In genomic region chr12:124321040-124321481, GRCh38 we compare ENCODE assay signal across 8 cellular contexts. TPM values are rescaled to one million over a fixed set of nuclear protein-coding genes. Genes with fewer than 3 reads are reported as not detected.
DNase-seq lines count a peak whose midpoint lies in the region; ATAC-seq and TF ChIP-seq lines count a peak whose summit lies in the region.

No MANE protein-coding gene starts in this region.

- POLR2A ChIA-PET in IMR-90 (lab: Charles Lee; ENCODE audit: unreplicated experiment) (no interaction called here), WTC11 (lab: Charles Lee) (no interaction called here)

- no peak overlapping the region for H3K23ac ChIP-seq in IMR-90 (ENCODE audit: low read depth, low read length)

- dilution Hi-C loops in IMR-90 (cut with HindIII; ENCODE audit: low sequenced_read_pairs, unreplicated experiment) (no loop called here), mammary epithelial cell (cut with HindIII; ENCODE audit: low sequenced_read_pairs) (no loop called here)

- 0 out of 2 replicates have a peak overlapping the region, but pooled peaks have one; percentile 65 for H2AK5ac ChIP-seq in IMR-90 (ENCODE audit: low read depth, low read length)

- H3K4me2 ChIP-seq in IMR-90 (ENCODE audit: low read depth, low read length) (no peak overlapping the region), mammary epithelial cell (ENCODE audit: insufficient read depth, low read depth, low read length) (no peak overlapping the region)

- peak overlapping the region in 1 of 7 donors; percentile 25 for H3K27ac Mint-ChIP-seq in CD14-positive monocyte
- no peak overlapping the region for H3K27ac Mint-ChIP-seq in WTC11

- no peak overlapping the region for H3K4me3 Mint-ChIP-seq in CD14-positive monocyte
- H3K4me3 Mint-ChIP-seq in WTC11, result no peak overlapping the region

- intact Hi-C loops in CD14-positive monocyte (cut with micrococcal nuclease), result loop anchor here (1.0 to 5.0 kb wide), 4 partner anchors 159 to 285 kb away; no protein-coding TSS in a partner anchor
- intact Hi-C loops in IMR-90 (cut with micrococcal nuclease), result loop anchor here (1.0 to 5.0 kb wide), 2 partner anchors 269 to 285 kb away; no protein-coding TSS in a partner anchor
- intact Hi-C loops in mammary epithelial cell (cut with micrococcal nuclease), result loop anchor here (1.0 to 2.0 kb wide), 5 partner anchors 159 to 452 kb away; no protein-coding TSS in a partner anchor

- no peak overlapping the region for H4K5ac ChIP-seq in IMR-90 (ENCODE audit: low read depth, low read length)

- H2BK5ac ChIP-seq in IMR-90 (ENCODE audit: low read depth, low read length, poor library complexity, severe bottlenecking), result no peak overlapping the region

- no peaks in the 10 kb centered on the region for H3K79me1 ChIP-seq in IMR-90 (ENCODE audit: low read depth in 1 of 2, low read length in 2 of 2)

- ATAC-seq in GM19351 (IDR thresholded peaks at IDR 0.05; ENCODE audit: unreplicated experiment) (peak; percentile 82), IMR-90 (ENCODE audit: low read depth) (peak; percentile 93), WTC11 (peak; percentile 83)

- H3K9ac ChIP-seq in IMR-90 (ENCODE audit: low read depth, low read length) (no peak overlapping the region), mammary epithelial cell (ENCODE audit: insufficient read depth, low read length) (no peak overlapping the region)

- no peak overlapping the region for H4K8ac ChIP-seq in IMR-90 (ENCODE audit: low read depth in 2 of 2, low read length in 2 of 2)

- H3K36me3 ChIP-seq in IMR-90 (ENCODE audit: control insufficient read depth, insufficient read depth, low read length) (peaks cover 26% of the 10 kb centered on the region), mammary epithelial cell (ENCODE audit: insufficient read depth, low read length) (peaks cover 9% of the 10 kb centered on the region), kidney epithelial cell (ENCODE audit: control insufficient read depth, insufficient read depth, low read length) (peaks cover 7% of the 10 kb centered on the region)

- CTCF ChIA-PET in IMR-90 (lab: Yijun Ruan, JAX) (interaction anchor here (1.1 kb wide), 1 partner anchor 289 kb away, joined by 3 read pairs; no protein-coding TSS in a partner anchor), WTC11 (lab: Charles Lee) (interaction anchor here (1.1 to 1.8 kb wide), 3 partner anchors 267 to 451 kb away, joined by 4 to 11 read pairs (median 4); no protein-coding TSS in a partner anchor), mammary epithelial cell (lab: Charles Lee; ENCODE audit: low non-redundant PET) (interaction anchor here (0.8 kb wide), 1 partner anchor 267 kb away, joined by 4 read pairs; no protein-coding TSS in a partner anchor)

- H3K4me1 Mint-ChIP-seq in CD14-positive monocyte, result peaks cover 2% of the 10 kb centered on the region
- H3K4me1 Mint-ChIP-seq in WTC11, result peaks cover 37% of the 10 kb centered on the region

- H3K4me3 ChIP-seq in IMR-90 (ENCODE audit: insufficient read depth, low read depth, low read length), result no peak overlapping the region
- H3K4me3 ChIP-seq in mammary epithelial cell (replicated peaks in 1 of 3; ENCODE audit: insufficient read depth in 1 of 3, low read depth in 2 of 3, low read length in 3 of 3), result no peak overlapping the region
- H3K4me3 ChIP-seq in kidney epithelial cell (ENCODE audit: low read depth, low read length), result no peak overlapping the region

- H3K56ac ChIP-seq in IMR-90 (ENCODE audit: extremely low read depth, insufficient read depth, low read length), result no peak overlapping the region

- H2BK120ac ChIP-seq in IMR-90 (ENCODE audit: low read depth, low read length), result no peak overlapping the region

- peak; percentile 30; the same call in 1 of the 2 replicates for TF ChIP-seq POLR2A in IMR-90 (IDR thresholded peaks at IDR 0.05; ENCODE audit: low read depth, low read length)

- no peaks in the 10 kb centered on the region for H3K4me1 ChIP-seq in IMR-90 (ENCODE audit: control insufficient read depth, insufficient read depth, low read length)
- H3K4me1 ChIP-seq in mammary epithelial cell (ENCODE audit: insufficient read depth, low read length), result no peaks in the 10 kb centered on the region

- peaks cover 21 to 26% of the 10 kb centered on the region in 2 donors for H3K36me3 Mint-ChIP-seq in CD14-positive monocyte
- H3K36me3 Mint-ChIP-seq in WTC11, result peaks cover 28% of the 10 kb centered on the region

- peaks cover 15% of the 10 kb centered on the region for H3K9me3 ChIP-seq in IMR-90 (ENCODE audit: control insufficient read depth, insufficient read depth, low read length)
- peaks cover 18% of the 10 kb centered on the region for H3K9me3 ChIP-seq in mammary epithelial cell (replicated peaks; ENCODE audit: insufficient read depth, low read length)

- peaks cover 4% of the 10 kb centered on the region; the same call in 1 of the 2 replicates for H3K9me1 ChIP-seq in IMR-90 (ENCODE audit: insufficient read depth, low read length)

- no peak overlapping the region for H3K18ac ChIP-seq in IMR-90 (ENCODE audit: low read depth, low read length)

- H3K9me3 Mint-ChIP-seq in CD14-positive monocyte (peaks cover 21 to 30% (median 22%) of the 10 kb centered on the region in 7 donors), WTC11 (peaks cover 13% of the 10 kb centered on the region)

- H4K91ac ChIP-seq in IMR-90 (ENCODE audit: insufficient read depth, low read depth, low read length), result no peak overlapping the region

- DNase-seq in CD14-positive monocyte (ENCODE audit: low spot score), result no peak
- DNase-seq in IMR-90, result peak; percentile 39
- DNase-seq in WTC11 (ENCODE audit: low spot score), result peak; percentile 87
- DNase-seq in mammary epithelial cell, result peak; percentile 48
- DNase-seq in kidney epithelial cell (ENCODE audit: low read depth), result no peak
- peak; percentile 32 for DNase-seq in stimulated activated CD4-positive, alpha-beta T cell treated with anti-CD3 and anti-CD28 coated beads, Interleukin-2, amount 100 ng/mL, for 4 hours (ENCODE audit: low read depth)
- no peak for DNase-seq in NCI-H2081 treated with DMSO at 0.1 percent for 48 hours (lab: John Stamatoyannopoulos, UW)

- H3K14ac ChIP-seq in IMR-90 (replicated peaks; ENCODE audit: low read depth, low read length), result no peak overlapping the region

- H3K27me3 Mint-ChIP-seq in CD14-positive monocyte (ENCODE audit: low read depth in 3 of 3), result peaks cover 2 to 11% (median 6%) of the 10 kb centered on the region in 3 donors
- H3K27me3 Mint-ChIP-seq in WTC11 (ENCODE audit: low read depth), result peaks cover 6% of the 10 kb centered on the region

- H3K4ac ChIP-seq in IMR-90 (ENCODE audit: low read depth, low read length), result no peak overlapping the region

- BruUV-seq in IMR-90 (replicated peaks; lab: Mats Ljungman, UMichigan), result no TSS peak
- BruUV-seq in mammary epithelial cell (replicated peaks; lab: Mats Ljungman, UMichigan), result no TSS peak

- in situ Hi-C loops in IMR-90 (cut with MboI; ENCODE audit: low sequenced_read_pairs), result no loop called here
- in situ Hi-C loops in mammary epithelial cell (cut with MboI; ENCODE audit: low sequenced_read_pairs in 2 of 2), result loop anchor here in 1 of 2 donors (5.0 kb wide), 1 partner anchor 274 kb away; no protein-coding TSS in a partner anchor

- H3K27me3 ChIP-seq in IMR-90 (ENCODE audit: control insufficient read depth, insufficient read depth, low read length) (peaks cover 19% of the 10 kb centered on the region; the same call in 1 of the 2 replicates), mammary epithelial cell (ENCODE audit: insufficient read depth, low read length) (no peaks in the 10 kb centered on the region), kidney epithelial cell (ENCODE audit: control insufficient read depth, insufficient read depth, low read length) (peaks cover 14% of the 10 kb centered on the region)

- H2AK9ac ChIP-seq in IMR-90 (replicated peaks; ENCODE audit: low read depth, low read length, poor library complexity), result peak overlapping the region; percentile 72

- H2BK20ac ChIP-seq in IMR-90 (ENCODE audit: low read depth, low read length), result no peak overlapping the region

- TF ChIP-seq RAD21 in IMR-90 (IDR thresholded peaks at IDR 0.05; ENCODE audit: low read length), result peak; percentile 86

- WGBS in IMR-90 (ENCODE audit: extremely low coverage in 2 of 2, insufficient read length in 1 of 2), 2 experiments, result 0% methylated on average over 2 of the region's 6 CpGs; no CpG with 5 or more reads in 1 of the 2 experiments
- 30% methylated on average over 5 of the region's 6 CpGs for WGBS in mammary epithelial cell (ENCODE audit: low coverage, missing lambda C conversion rate)

- H3K79me2 ChIP-seq in mammary epithelial cell (ENCODE audit: insufficient read depth, low read length), result no peaks in the 10 kb centered on the region

- peak; percentile 98 for TF ChIP-seq CTCF in CD14-positive monocyte (IDR thresholded peaks at IDR 0.05)
- TF ChIP-seq CTCF in IMR-90 (conservative IDR thresholded peaks at IDR 0.05; ENCODE audit: low read depth, low read length), result peak; percentile 82
- TF ChIP-seq CTCF in WTC11 (IDR thresholded peaks at IDR 0.05), result peak; percentile 93
- TF ChIP-seq CTCF in mammary epithelial cell (conservative IDR thresholded peaks at IDR 0.05 in 1 of 2, IDR thresholded peaks at IDR 0.05 in 1 of 2; ENCODE audit: extremely low read depth in 1 of 2, insufficient read depth in 1 of 2, low read depth in 1 of 2, low read length in 2 of 2), result peak; percentile 96 to 97
- peak; percentile 89 for TF ChIP-seq CTCF in kidney epithelial cell (IDR thresholded peaks at IDR 0.05; ENCODE audit: insufficient read depth, low read length, poor library complexity, severe bottlenecking)

- H3K27ac ChIP-seq in IMR-90 (ENCODE audit: insufficient read depth, low read length) (no peak overlapping the region), mammary epithelial cell (ENCODE audit: insufficient read depth, low read depth, low read length) (no peak overlapping the region)

- H2AFZ ChIP-seq in IMR-90 (replicated peaks; ENCODE audit: low read length, poor library complexity) (peak overlapping the region; percentile 8), mammary epithelial cell (ENCODE audit: low read depth, low read length) (no peak overlapping the region)

- H4K20me1 ChIP-seq in IMR-90 (ENCODE audit: insufficient read depth, low read length) (peaks cover 26% of the 10 kb centered on the region), mammary epithelial cell (ENCODE audit: insufficient read depth, low read length) (no peaks in the 10 kb centered on the region)

- H2BK15ac ChIP-seq in IMR-90 (ENCODE audit: low read depth, low read length), result no peak overlapping the region

TF ChIP-seq in IMR-90, 13 proteins besides CTCF, POLR2A, EP300 and RAD21 (continues in another document):
- peak; percentile 78 for TF ChIP-seq SMC3 (IDR thresholded peaks at IDR 0.05; ENCODE audit: low read depth, low read length)

RNA-seq across cellular contexts. Expression of gene RFLNA, which starts 26.2 kb away (rescaled TPM):
- polyA plus RNA-seq in CD14-positive monocyte (not detected), IMR-90 (2012; rRNA removed) (not detected in 2 replicates), mammary epithelial cell (0.20 TPM)
- total RNA-seq in IMR-90 (2012; rRNA removed) (not detected in 2 replicates), WTC11 (2021) (6.3 to 11.3 TPM (median 10.2 TPM) in 3 replicates), mammary epithelial cell (1 to 10 TPM in 1 of 2 donors, not detected in 1; 4.5 TPM), kidney epithelial cell (0.48 and 0.54 TPM in 2 replicates)
- not detected in 2 replicates for polyA plus RNA-seq in IMR-90 (2012; cell fraction: cytosol; rRNA removed)
- polyA plus RNA-seq in IMR-90 (2012; cell fraction: nucleus; rRNA removed; ENCODE audit: low replicate concordance), result not detected in 2 replicates
- not detected for polyA minus RNA-seq in mammary epithelial cell

Comparison
In these comparisons a context has a peak if more than half of its experiments do, and no peak if none do; other contexts are left out.
1. DNase-seq: peak in IMR-90 (single experiment), WTC11 (single experiment), mammary epithelial cell (single experiment) and stimulated activated CD4-positive, alpha-beta T cell treated with anti-CD3 and anti-CD28 coated beads, Interleukin-2, amount 100 ng/mL, for 4 hours (single experiment); none in CD14-positive monocyte (single experiment), kidney epithelial cell (single experiment) and NCI-H2081 treated with DMSO at 0.1 percent for 48 hours (single experiment).
2. Peak in every context shown above with its lines, with median percentiles within 50 percentile points of each other: CTCF ChIP-seq and ATAC-seq.